Comparison of ENCODE assay signal across 27 cellular contexts in genomic region chr5:61590473-61590872, GRCh38.
"Had no signal": no experiment of that assay in that cellular context is flagged by ENCODE, and none has a peak within 500 bp of the region (broad histone marks: within the 10 kb centered on the region; RNA-seq: fewer than 3 reads in every experiment).

No MANE protein-coding gene starts in this region.

- ATAC-seq: stimulated activated effector memory CD8-positive, alpha-beta T cell treated with anti-CD3 and anti-CD28 coated beads, Interleukin-12 subunit alpha, Interleukin-12 subunit beta, amount 100 ng/mL, for 72 hours; stimulated activated memory B cell treated with anti-CD40 and anti-IgM and Interleukin-4, amounts not matched to agents 10 μg/mL and 1 μg/mL and 100 μg/mL, for 72 hours; stimulated activated naive B cell treated with anti-CD40 and anti-IgM and Interleukin-4, amounts not matched to agents 10 μg/mL and 1 μg/mL and 100 μg/mL, for 72 hours; stimulated activated naive CD8-positive, alpha-beta T cell treated with anti-CD3 and anti-CD28 coated beads, Interleukin-15, amount 100 ng/mL, for 72 hours; stimulated activated naive CD8-positive, alpha-beta T cell treated with anti-CD3 and anti-CD28 coated beads, Interleukin-15, Interleukin-2, amounts not matched to agents 100 U/mL and 50 U/mL, for 24 hours; upper lobe of right lung had no signal

- H3K4me1 ChIP-seq: suprapubic skin, tibial artery, transverse colon, upper lobe of right lung, uterus, vagina had no signal

- H3K36me3 ChIP-seq: stomach, suprapubic skin, thoracic aorta, thyroid gland, tibial artery, tibial nerve, transverse colon, upper lobe of left lung, upper lobe of right lung, uterus, vagina had no signal

- DNase-seq: stimulated activated CD4-positive, alpha-beta T cell treated with anti-CD3 and anti-CD28 coated beads, Interleukin-2, amount 100 ng/mL, for 48 hours; stimulated activated CD4-positive, alpha-beta T cell treated with anti-CD3 and anti-CD28 coated beads, Interleukin-4, amount 100 ng/mL, for 1 hour; stimulated activated CD4-positive, alpha-beta T cell treated with anti-CD3 and anti-CD28 coated beads, Interleukin-4, amount 100 ng/mL, for 24 hours; stimulated activated CD4-positive, alpha-beta T cell treated with anti-CD3 and anti-CD28 coated beads, Interleukin-4, amount 100 ng/mL, for 4 hours; stimulated activated CD8-positive, alpha-beta memory T cell treated with anti-CD3 and anti-CD28 coated beads, Interleukin-4, amount 100 ng/mL, for 48 hours; stimulated activated naive B cell treated with anti-CD40 and anti-IgM and Interleukin-4, amounts not matched to agents 10 μg/mL and 1 μg/mL and 100 μg/mL, for 72 hours; stimulated activated naive CD4-positive, alpha-beta T cell; stimulated activated naive CD4-positive, alpha-beta T cell treated with Interleukin-2 at 50 U/mL for 16 hours; stimulated activated naive CD8-positive, alpha-beta T cell treated with anti-CD3 and anti-CD28 coated beads, Interleukin-15, amount 100 ng/mL, for 72 hours; stimulated activated naive CD8-positive, alpha-beta T cell treated with anti-CD3 and anti-CD28 coated beads, Interleukin-15, Interleukin-2, amounts not matched to agents 100 U/mL and 50 U/mL, for 24 hours; stomach; testis; thyroid gland; tibial artery; transverse colon; trophoblast cell; upper lobe of left lung; upper lobe of right lung; uterus had no signal

- H3K36me3 Mint-ChIP-seq: stimulated activated effector memory CD8-positive, alpha-beta T cell treated with anti-CD3 and anti-CD28 coated beads, Interleukin-12 subunit alpha, Interleukin-12 subunit beta, amount 100 ng/mL, for 72 hours; stimulated activated memory B cell treated with anti-CD40 and anti-IgM and Interleukin-4, amounts not matched to agents 10 μg/mL and 1 μg/mL and 100 μg/mL, for 72 hours; stimulated activated naive B cell treated with anti-CD40 and anti-IgM and Interleukin-4, amounts not matched to agents 10 μg/mL and 1 μg/mL and 100 μg/mL, for 72 hours; type B pancreatic cell had no signal

- H3K27me3 ChIP-seq: stomach, suprapubic skin, testis, thyroid gland, tibial artery, tibial nerve, transverse colon, upper lobe of left lung, upper lobe of right lung, uterus, vagina had no signal

- H3K27ac ChIP-seq: stomach, suprapubic skin, testis, thoracic aorta, thyroid gland, tibial artery, tibial nerve, transverse colon, upper lobe of left lung, upper lobe of right lung, uterus, vagina had no signal

- H3K9me3 ChIP-seq: stomach, suprapubic skin, testis, thoracic aorta, thyroid gland, tibial artery, tibial nerve, transverse colon, upper lobe of left lung, upper lobe of right lung, uterus, vagina had no signal

- H3K4me1 Mint-ChIP-seq: stimulated activated effector memory CD8-positive, alpha-beta T cell treated with anti-CD3 and anti-CD28 coated beads, Interleukin-12 subunit alpha, Interleukin-12 subunit beta, amount 100 ng/mL, for 72 hours; stimulated activated memory B cell treated with anti-CD40 and anti-IgM and Interleukin-4, amounts not matched to agents 10 μg/mL and 1 μg/mL and 100 μg/mL, for 72 hours; stimulated activated naive B cell treated with anti-CD40 and anti-IgM and Interleukin-4, amounts not matched to agents 10 μg/mL and 1 μg/mL and 100 μg/mL, for 72 hours; stimulated activated naive CD8-positive, alpha-beta T cell treated with anti-CD3 and anti-CD28 coated beads, Interleukin-15, amount 100 ng/mL, for 72 hours had no signal

- H3K27ac Mint-ChIP-seq: stimulated activated effector memory CD8-positive, alpha-beta T cell treated with anti-CD3 and anti-CD28 coated beads, Interleukin-12 subunit alpha, Interleukin-12 subunit beta, amount 100 ng/mL, for 72 hours; stimulated activated memory B cell treated with anti-CD40 and anti-IgM and Interleukin-4, amounts not matched to agents 10 μg/mL and 1 μg/mL and 100 μg/mL, for 72 hours; stimulated activated naive B cell treated with anti-CD40 and anti-IgM and Interleukin-4, amounts not matched to agents 10 μg/mL and 1 μg/mL and 100 μg/mL, for 72 hours; stimulated activated naive CD8-positive, alpha-beta T cell treated with anti-CD3 and anti-CD28 coated beads, Interleukin-15, amount 100 ng/mL, for 72 hours; stimulated activated naive CD8-positive, alpha-beta T cell treated with anti-CD3 and anti-CD28 coated beads, Interleukin-15, Interleukin-2, amounts not matched to agents 100 ng/mL and 50 ng/mL, for 24 hours; type B pancreatic cell had no signal

- H3K9me3 Mint-ChIP-seq: stimulated activated effector memory CD8-positive, alpha-beta T cell treated with anti-CD3 and anti-CD28 coated beads, Interleukin-12 subunit alpha, Interleukin-12 subunit beta, amount 100 ng/mL, for 72 hours; stimulated activated naive CD8-positive, alpha-beta T cell treated with anti-CD3 and anti-CD28 coated beads, Interleukin-15, amount 100 ng/mL, for 72 hours; stimulated activated naive CD8-positive, alpha-beta T cell treated with anti-CD3 and anti-CD28 coated beads, Interleukin-15, Interleukin-2, amounts not matched to agents 100 ng/mL and 50 ng/mL, for 24 hours had no signal

- H3K4me3 Mint-ChIP-seq: stimulated activated effector memory CD8-positive, alpha-beta T cell treated with anti-CD3 and anti-CD28 coated beads, Interleukin-12 subunit alpha, Interleukin-12 subunit beta, amount 100 ng/mL, for 72 hours; stimulated activated memory B cell treated with anti-CD40 and anti-IgM and Interleukin-4, amounts not matched to agents 10 μg/mL and 1 μg/mL and 100 μg/mL, for 72 hours; stimulated activated naive B cell treated with anti-CD40 and anti-IgM and Interleukin-4, amounts not matched to agents 10 μg/mL and 1 μg/mL and 100 μg/mL, for 72 hours; stimulated activated naive CD8-positive, alpha-beta T cell treated with anti-CD3 and anti-CD28 coated beads, Interleukin-15, amount 100 ng/mL, for 72 hours; stimulated activated naive CD8-positive, alpha-beta T cell treated with anti-CD3 and anti-CD28 coated beads, Interleukin-15, Interleukin-2, amounts not matched to agents 100 ng/mL and 50 ng/mL, for 24 hours; type B pancreatic cell had no signal

- H3K4me3 ChIP-seq: stomach, suprapubic skin, testis, thoracic aorta, thyroid gland, tibial artery, tibial nerve, transverse colon, upper lobe of left lung, upper lobe of right lung, uterus, vagina had no signal
